Comparison of ENCODE assay signal across 17 cellular contexts in genomic region chr1:53868565-53868964, GRCh38. TPM values are rescaled to one million over a fixed set of nuclear protein-coding genes. Genes with fewer than 3 reads are reported as not detected.
DNase-seq lines count a peak whose midpoint lies in the region; FAIRE-seq and TF ChIP-seq lines count a peak whose summit lies in the region.
"Had no signal": no experiment of that assay in that cellular context is flagged by ENCODE, and none has a peak within 500 bp of the region (broad histone marks: within the 10 kb centered on the region; RNA-seq: fewer than 3 reads in every experiment).

No MANE protein-coding gene starts in this region.

- BruUV-seq in endothelial cell of umbilical vein (replicated peaks; lab: Mats Ljungman, UMichigan) = no TSS peak

- FAIRE-seq in endothelial cell of umbilical vein (lab: Jason Lieb, UNC) = peak; percentile 12
- no peak for FAIRE-seq in small intestine (lab: Jason Lieb, UNC)
- FAIRE-seq: A549 had no signal

- no peak for TF ChIP-seq CTCF in endothelial cell of umbilical vein (IDR thresholded peaks at IDR 0.05; ENCODE audit: extremely low read depth in 1 of 2, insufficient read depth in 1 of 2, low read depth in 1 of 2, low read length in 2 of 2)
- TF ChIP-seq CTCF in right atrium auricular region (IDR thresholded peaks at IDR 0.05) = no peak

- 12 to 58% (median 29%) methylated on average over 1 of the region's 1 CpG for whole genome bisulfite sequencing in small intestine, 3 donors

- peak overlapping the region; percentile 68 for H3K4me2 ChIP-seq in Karpas-422 (ENCODE audit: low read depth, low read length, poor library complexity, severe bottlenecking)
- H3K4me2 ChIP-seq in endothelial cell of umbilical vein (ENCODE audit: insufficient read depth, low read length) = peak overlapping the region; percentile 29
- H3K4me2 ChIP-seq: A549 had no signal

- H4K20me1 ChIP-seq in Karpas-422 (ENCODE audit: insufficient read depth, low read depth, low read length) (no peaks in the 10 kb centered on the region), endothelial cell of umbilical vein (replicated peaks; ENCODE audit: control insufficient read depth, extremely low read depth, insufficient read depth, low read length) (no peaks in the 10 kb centered on the region)

- TF ChIP-seq POLR2A in endothelial cell of umbilical vein (IDR thresholded peaks at IDR 0.05; ENCODE audit: low read depth, low read length) = no peak

- peak overlapping the region; percentile 1; the same call in 1 of the 2 replicates for H3K9ac ChIP-seq in Karpas-422 (ENCODE audit: low read length)
- no peak overlapping the region for H3K9ac ChIP-seq in endothelial cell of umbilical vein (replicated peaks; ENCODE audit: extremely low read depth, insufficient read depth, low read length)
- H3K9ac ChIP-seq: GM23248 had no signal

- POLR2A ChIA-PET in endothelial cell of umbilical vein (lab: Charles Lee) = no interaction called here

- H3K9me1 ChIP-seq in endothelial cell of umbilical vein (replicated peaks; ENCODE audit: control insufficient read depth, extremely low read depth, insufficient read depth, low read length) = no peaks in the 10 kb centered on the region

- H3K27me3 ChIP-seq in Karpas-422 (ENCODE audit: low read length) (no peaks in the 10 kb centered on the region), endothelial cell of umbilical vein (ENCODE audit: control insufficient read depth in 2 of 2, insufficient read depth in 2 of 2, low read length in 2 of 2) (no peaks in the 10 kb centered on the region), small intestine (ENCODE audit: control insufficient read depth in 2 of 2, insufficient read depth in 2 of 2, low read length in 2 of 2) (no peaks in the 10 kb centered on the region), right atrium auricular region (no peaks in the 10 kb centered on the region)
- H3K27me3 ChIP-seq: BE2C had no signal

- CTCF ChIA-PET in endothelial cell of umbilical vein (lab: Charles Lee) = interaction anchor here (0.9 to 6.6 kb wide), 3 partner anchors 8 to 91 kb away, joined by 4 to 61 read pairs (median 21); no protein-coding TSS in a partner anchor

- H3K27ac ChIP-seq in Karpas-422 (ENCODE audit: low read length) = peak overlapping the region; percentile 91
- H3K27ac ChIP-seq in endothelial cell of umbilical vein (ENCODE audit: insufficient read depth, low read depth, low read length) = no peak overlapping the region
- no peak overlapping the region for H3K27ac ChIP-seq in small intestine (ENCODE audit: low read depth in 1 of 2, low read length in 1 of 2)
- no peak overlapping the region for H3K27ac ChIP-seq in right atrium auricular region
- H3K27ac ChIP-seq: A549, C4-2B, GM23248 had no signal

- H3K9me2 ChIP-seq in Karpas-422 (replicated peaks; ENCODE audit: insufficient read depth, low read length) = no peaks in the 10 kb centered on the region

- DNase-seq in ELR (ENCODE audit: low read depth) (peak; percentile 60), Karpas-422 (no peak), endothelial cell of umbilical vein (ENCODE audit: low read depth, low spot score) (peak; percentile 31), small intestine (peak; percentile 80), right atrium auricular region (ENCODE audit: low spot score) (no peak), OCI-M2 (lab: John Stamatoyannopoulos, UW; ENCODE audit: unreplicated experiment) (no peak), NCI-H526 treated with DMSO at 0.1 percent for 48 hours (lab: John Stamatoyannopoulos, UW) (no peak)
- DNase-seq: BE2C; CD4-positive, alpha-beta memory T cell; DMS153; DMS79 treated with DMSO at 0.1 percent for 48 hours; GM23248; H7 had no signal

- no peak overlapping the region for H2AFZ ChIP-seq in Karpas-422 (ENCODE audit: low read length)
- H2AFZ ChIP-seq in endothelial cell of umbilical vein (ENCODE audit: low read depth, low read length) = no peak overlapping the region
- H2AFZ ChIP-seq: GM23248 had no signal

- H3K36me3 ChIP-seq in Karpas-422 (ENCODE audit: insufficient read depth, low read length) = 0 out of 2 replicates have a peak, but pooled peaks cover 3% of the 10 kb centered on the region
- peaks cover 0 to 3% of the 10 kb centered on the region in 2 experiments for H3K36me3 ChIP-seq in endothelial cell of umbilical vein (ENCODE audit: control insufficient read depth in 2 of 2, extremely low read depth in 1 of 2, insufficient read depth in 2 of 2, low read length in 2 of 2)
- H3K36me3 ChIP-seq in small intestine (ENCODE audit: control insufficient read depth in 2 of 2, insufficient read depth in 2 of 2, low read length in 2 of 2) = peaks cover 8 to 16% of the 10 kb centered on the region in 2 donors
- peaks cover 38% of the 10 kb centered on the region for H3K36me3 ChIP-seq in right atrium auricular region
- H3K36me3 ChIP-seq: BE2C had no signal

- intact Hi-C loops in endothelial cell of umbilical vein (cut with micrococcal nuclease) = no loop called here

- H3K79me2 ChIP-seq in Karpas-422 (ENCODE audit: low read length) = no peaks in the 10 kb centered on the region
- no peaks in the 10 kb centered on the region for H3K79me2 ChIP-seq in endothelial cell of umbilical vein (ENCODE audit: control insufficient read depth, insufficient read depth, low read length)

- H3K9me3 ChIP-seq in Karpas-422 (ENCODE audit: low read length) (no peaks in the 10 kb centered on the region), endothelial cell of umbilical vein (replicated peaks; ENCODE audit: control insufficient read depth, insufficient read depth, low read length) (no peaks in the 10 kb centered on the region), small intestine (ENCODE audit: control insufficient read depth, low read depth) (no peaks in the 10 kb centered on the region), right atrium auricular region (no peaks in the 10 kb centered on the region)
- H3K9me3 ChIP-seq: A549, BE2C had no signal

- dilution Hi-C loops in endothelial cell of umbilical vein (cut with MboI; ENCODE audit: extremely low pct_ligation_motif_present, low sequenced_read_pairs) = no loop called here

- H3K4me1 ChIP-seq in Karpas-422 (ENCODE audit: low read length) = peaks cover 71% of the 10 kb centered on the region
- H3K4me1 ChIP-seq in endothelial cell of umbilical vein (ENCODE audit: control insufficient read depth, extremely low read depth, insufficient read depth, low read length) = peaks cover 8% of the 10 kb centered on the region
- no peaks in the 10 kb centered on the region for H3K4me1 ChIP-seq in small intestine (ENCODE audit: control insufficient read depth in 2 of 2, insufficient read depth in 1 of 2, low read depth in 1 of 2, low read length in 1 of 2)
- H3K4me1 ChIP-seq in right atrium auricular region = no peaks in the 10 kb centered on the region
- H3K4me1 ChIP-seq: A549, BE2C had no signal

- no peak overlapping the region for H3K4me3 ChIP-seq in Karpas-422 (ENCODE audit: low read length)
- no peak overlapping the region for H3K4me3 ChIP-seq in endothelial cell of umbilical vein (replicated peaks in 1 of 3; ENCODE audit: insufficient read depth in 1 of 3, low read depth in 1 of 3, low read length in 3 of 3)
- no peak overlapping the region for H3K4me3 ChIP-seq in small intestine (ENCODE audit: low read depth in 1 of 2, low read length in 2 of 2)
- H3K4me3 ChIP-seq in right atrium auricular region = no peak overlapping the region
- H3K4me3 ChIP-seq: A549, GM23248 had no signal

TF ChIP-seq in endothelial cell of umbilical vein, 7 proteins besides CTCF, POLR2A, EP300 and RAD21 (continues in another document):
- TF ChIP-seq GATA2 (IDR thresholded peaks at IDR 0.05; ENCODE audit: insufficient read depth, insufficient read length, low read depth, low read length) (no peak), FOS (IDR thresholded peaks at IDR 0.05; ENCODE audit: borderline replicate concordance, insufficient read depth, low read length) (peak; percentile 63), EZH2 (IDR thresholded peaks at IDR 0.05; ENCODE audit: borderline replicate concordance, low read depth, low read length, severe bottlenecking) (no peak)

RNA-seq across cellular contexts. Expression of gene YIPF1, which starts 21.0 kb away (rescaled TPM):
- 46.5 and 87.4 TPM in 2 replicates for total RNA-seq in Karpas-422 (2014; rRNA removed; shearing (Covaris generic); ENCODE audit: low replicate concordance)
- total RNA-seq in endothelial cell of umbilical vein = 14.8 TPM in 2 replicates
- 26.2 and 28.1 TPM in 2 replicates for polyA plus RNA-seq in endothelial cell of umbilical vein
- 20.5 and 23.6 TPM in 2 replicates for polyA plus RNA-seq in endothelial cell of umbilical vein (2011; cell fraction: cytosol; rRNA removed)
- 19.9 and 21.6 TPM in 2 replicates for polyA plus RNA-seq in endothelial cell of umbilical vein (2011; cell fraction: nucleus; rRNA removed)
- 15.1 and 18.8 TPM in 2 replicates for polyA plus RNA-seq in endothelial cell of umbilical vein (2012)
- 25.5 and 29.5 TPM in 2 replicates for polyA minus RNA-seq in endothelial cell of umbilical vein
- polyA minus RNA-seq in endothelial cell of umbilical vein (2011; cell fraction: cytosol; rRNA and poly(A)+ RNA removed) = 6.6 TPM
- 6.6 and 9.8 TPM in 2 replicates for polyA minus RNA-seq in endothelial cell of umbilical vein (2011; cell fraction: nucleus; rRNA and poly(A)+ RNA removed)
- polyA plus RNA-seq in small intestine = 10 to 100 TPM; 19.0 to 26.2 (median 22.2) TPM
- 10 to 100 TPM; 14.1 to 17.5 TPM for total RNA-seq in right atrium auricular region

RNA-seq across cellular contexts. Expression of gene DIO1, which starts 25.4 kb away (rescaled TPM):
- not detected in 2 replicates for total RNA-seq in Karpas-422 (2014; rRNA removed; shearing (Covaris generic); ENCODE audit: low replicate concordance)
- total RNA-seq in endothelial cell of umbilical vein (not detected in 2 replicates), right atrium auricular region (not detected)
- polyA plus RNA-seq in endothelial cell of umbilical vein (not detected in 2 replicates), small intestine (not detected)
- polyA plus RNA-seq in endothelial cell of umbilical vein (2011; cell fraction: cytosol; rRNA removed) = not detected in 2 replicates
- not detected in 2 replicates for polyA plus RNA-seq in endothelial cell of umbilical vein (2011; cell fraction: nucleus; rRNA removed)
- 0.09 and 0.16 TPM in 2 replicates for polyA plus RNA-seq in endothelial cell of umbilical vein (2012)
- polyA minus RNA-seq in endothelial cell of umbilical vein = not detected in 2 replicates
- not detected for polyA minus RNA-seq in endothelial cell of umbilical vein (2011; cell fraction: cytosol; rRNA and poly(A)+ RNA removed)
- polyA minus RNA-seq in endothelial cell of umbilical vein (2011; cell fraction: nucleus; rRNA and poly(A)+ RNA removed) = not detected in 2 replicates
- total RNA-seq: CD4-positive, alpha-beta memory T cell; GM23248; H7; HT1080 had no signal
- polyA plus RNA-seq: AG04450; CD4-positive, alpha-beta memory T cell; GM23248 had no signal

RNA-seq across cellular contexts. Expression of gene NDC1, which starts 30.5 kb away (rescaled TPM):
- 36.7 and 130 TPM in 2 replicates for total RNA-seq in Karpas-422 (2014; rRNA removed; shearing (Covaris generic); ENCODE audit: low replicate concordance)
- total RNA-seq in endothelial cell of umbilical vein (29.2 and 30.2 TPM in 2 replicates), right atrium auricular region (1 to 10 TPM; 6.4 TPM)
- polyA plus RNA-seq in endothelial cell of umbilical vein (21.9 and 23.2 TPM in 2 replicates), small intestine (10 to 100 TPM in 1 of 3 donors, 1 to 10 TPM in 2; 1.1 to 20.2 (median 1.6) TPM)
- 15.2 and 17.3 TPM in 2 replicates for polyA plus RNA-seq in endothelial cell of umbilical vein (2011; cell fraction: cytosol; rRNA removed)
- 10.8 and 12.3 TPM in 2 replicates for polyA plus RNA-seq in endothelial cell of umbilical vein (2011; cell fraction: nucleus; rRNA removed)
- 11.1 and 23.9 TPM in 2 replicates for polyA plus RNA-seq in endothelial cell of umbilical vein (2012)
- polyA minus RNA-seq in endothelial cell of umbilical vein = 67.3 and 69.5 TPM in 2 replicates
- polyA minus RNA-seq in endothelial cell of umbilical vein (2011; cell fraction: cytosol; rRNA and poly(A)+ RNA removed) = 64.5 TPM
- 14.1 and 22.1 TPM in 2 replicates for polyA minus RNA-seq in endothelial cell of umbilical vein (2011; cell fraction: nucleus; rRNA and poly(A)+ RNA removed)

Comparison
In these comparisons a context has a peak if more than half of its experiments do, and no peak if none do; other contexts are left out.
1. DNase-seq: peak in ELR (single experiment), endothelial cell of umbilical vein (single experiment) and small intestine (single experiment); none in Karpas-422 (single experiment), right atrium auricular region (single experiment), OCI-M2 (single experiment) and NCI-H526 treated with DMSO at 0.1 percent for 48 hours (single experiment).